Comparison of ENCODE assay signal across 8 cellular contexts in the genomic region with DNA sequence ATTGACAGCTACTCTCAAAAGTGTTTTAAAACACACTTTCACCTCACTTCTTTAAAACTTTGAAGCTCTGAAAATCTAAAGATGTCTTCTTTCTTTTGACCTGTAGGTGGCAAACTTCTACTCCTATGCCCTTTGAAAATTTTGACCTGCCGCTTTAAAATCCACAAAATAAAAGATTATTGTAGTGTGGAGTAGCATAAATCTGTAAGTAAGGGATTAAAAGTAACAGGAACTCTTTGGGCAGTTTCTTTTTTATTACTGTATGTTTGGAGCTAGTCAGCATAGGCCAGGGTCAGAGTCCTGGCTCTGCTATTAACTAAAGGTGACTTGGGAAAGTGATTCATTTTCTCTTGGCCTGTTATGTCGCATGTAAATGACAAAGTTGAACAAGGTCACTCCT. TPM values are rescaled to one million over a fixed set of nuclear protein-coding genes. Genes with fewer than 3 reads are reported as not detected.
DNase-seq lines count a peak whose midpoint lies in the region; ATAC-seq, FAIRE-seq and TF ChIP-seq lines count a peak whose summit lies in the region.

No MANE protein-coding gene starts in this region.

- DNase-seq in DMS114 treated with DMSO at 0.1 percent for 48 hours (lab: John Stamatoyannopoulos, UW; ENCODE audit: unreplicated experiment) (peak; percentile 21), HCEC 1CT (peak; percentile 37), RCC 7860 (ENCODE audit: low spot score) (peak; percentile 54), fibroblast of mammary gland (ENCODE audit: low read depth) (peak; percentile 57), renal cortical epithelial cell (ENCODE audit: low read depth) (peak; percentile 76), lower leg skin (ENCODE audit: low spot score in 2 of 2) (no peak), SHP77 treated with DMSO at 0.1 percent for 48 hours (lab: John Stamatoyannopoulos, UW) (no peak)

- peak; percentile 89 for FAIRE-seq in RCC 7860 (lab: Jason Lieb, UNC)

- ATAC-seq in GM21723 (IDR thresholded peaks at IDR 0.05; ENCODE audit: unreplicated experiment) = no peak

- TF ChIP-seq CTCF in fibroblast of mammary gland (conservative IDR thresholded peaks at IDR 0.05; ENCODE audit: control insufficient read depth, insufficient read depth, low read depth, low read length) = peak; percentile 63
- TF ChIP-seq CTCF in lower leg skin (IDR thresholded peaks at IDR 0.05) = no peak

- TF ChIP-seq POLR2A in lower leg skin (IDR thresholded peaks at IDR 0.05) = no peak

- 23 to 27% methylated on average over 2 of the region's 2 CpGs for WGBS in lower leg skin, 2 donors

- H3K4me3 ChIP-seq in fibroblast of mammary gland (ENCODE audit: control insufficient read depth, low read depth, low read length) (no peak overlapping the region), lower leg skin (ENCODE audit: low read depth, poor library complexity, severe bottlenecking) (no peak overlapping the region)

- intact Hi-C loops in lower leg skin (cut with DNase I; ENCODE audit: low total_unique reads) = loop anchor here (5.0 kb wide), 1 partner anchor 174 kb away; no protein-coding TSS in a partner anchor

RNA-seq across cellular contexts. Expression of gene BBS12, which starts 25.5 kb away (rescaled TPM):
- total RNA-seq in renal cortical epithelial cell (12.7 and 19.5 TPM in 2 replicates), lower leg skin (1 to 10 TPM in 3 of 4 donors, under 1 TPM in 1; 0.72 to 3.8 (median 3.1) TPM)

Comparison
In these comparisons a context has a peak if more than half of its experiments do, and no peak if none do; other contexts are left out.
1. DNase-seq: peak in DMS114 treated with DMSO at 0.1 percent for 48 hours (single experiment), HCEC 1CT (single experiment), RCC 7860 (single experiment), fibroblast of mammary gland (single experiment) and renal cortical epithelial cell (single experiment); none in lower leg skin (0 of 2) and SHP77 treated with DMSO at 0.1 percent for 48 hours (single experiment).